Comparison of ENCODE assay signal across 23 cellular contexts in the genomic region with DNA sequence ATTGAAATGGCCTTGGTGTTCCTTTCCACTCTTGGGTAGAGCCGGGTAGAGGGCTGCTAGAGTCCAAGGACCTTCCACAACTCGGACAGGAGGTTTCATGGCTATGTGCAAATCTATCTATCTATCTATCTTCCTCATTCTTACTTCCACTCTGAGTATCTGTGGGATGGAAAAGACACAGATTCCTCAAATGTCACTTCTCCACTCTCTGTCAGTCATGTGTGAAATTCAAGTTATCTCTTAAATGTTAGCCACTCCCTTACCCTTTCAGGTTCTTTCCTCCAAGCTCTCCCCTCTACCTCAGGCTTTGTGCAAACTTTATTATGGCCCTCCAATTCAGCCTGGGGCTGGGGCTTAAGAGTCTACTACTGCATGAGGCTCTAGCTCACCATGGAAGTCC.
"Had no signal": no experiment of that assay in that cellular context is flagged by ENCODE, and none has a peak within 500 bp of the region (broad histone marks: within the 10 kb centered on the region; RNA-seq: fewer than 3 reads in every experiment).

No MANE protein-coding gene starts in this region.

- DNase-seq: activated B cell treated with CpG ODN at 0.5 μM for 24 hours; activated CD4-positive, alpha-beta T cell treated with anti-CD3 and anti-CD28 coated beads for 1 hour; activated CD4-positive, alpha-beta T cell treated with anti-CD3 and anti-CD28 coated beads, Interleukin-2, amount 50 U/mL, for 48 hours; activated effector memory CD4-positive, alpha-beta T cell treated with anti-CD3 and anti-CD28 coated beads, Interleukin-2, amount 50 U/mL, for 16 hours; activated naive CD4-positive, alpha-beta T cell treated with Interleukin-2 at 50 U/mL for 16 hours; activated T-cell treated with anti-CD3 and anti-CD28 coated beads, Interleukin-2, amount 50 U/mL, for 4 hours; amygdala; Karpas-422; NCI-H1105; NCI-H1436 treated with DMSO at 0.1 percent for 48 hours; NCI-H187; NCI-H2081; NCI-H510A treated with DMSO at 0.1 percent for 48 hours; NCI-H69; NK-92 treated with Interleukin-12 subunit alpha and Interleukin-12 subunit beta, amount 100 ng/mL, for 24 hours; T-helper 17 cell; T-helper 9 cell had no signal

- H3K4me1 ChIP-seq: SJSA1 had no signal

- H3K4me3 ChIP-seq: SJSA1 had no signal

- ATAC-seq: activated T-cell treated with anti-CD3 and anti-CD28 coated beads, Interleukin-2, amount 50 U/mL, for 4 hours; SK-N-SH treated with all-trans-retinoic acid at 6 μM for 48 hours; T-helper 17 cell had no signal

- H3K27ac Mint-ChIP-seq: activated B cell treated with CpG ODN at 0.5 μM for 24 hours; activated CD4-positive, alpha-beta T cell treated with anti-CD3 and anti-CD28 coated beads, Interleukin-2, amount 10 ng/mL, durations not matched to agents 24 days and 14 days; activated naive CD8-positive, alpha-beta T cell; brain; T-helper 17 cell had no signal

- H3K4me1 Mint-ChIP-seq: activated CD4-positive, alpha-beta T cell treated with anti-CD3 and anti-CD28 coated beads, Interleukin-2, amount 10 ng/mL, durations not matched to agents 24 days and 14 days; brain; central memory CD8-positive, alpha-beta T cell; T-helper 17 cell had no signal

- H3K4me3 Mint-ChIP-seq: activated B cell treated with CpG ODN at 0.5 μM for 24 hours; activated CD4-positive, alpha-beta T cell treated with anti-CD3 and anti-CD28 coated beads, Interleukin-2, amount 10 ng/mL, durations not matched to agents 24 days and 14 days; activated naive CD8-positive, alpha-beta T cell; activated T-cell treated with anti-CD3 and anti-CD28 coated beads, Interleukin-2, amount 50 U/mL, for 4 hours; brain; central memory CD8-positive, alpha-beta T cell; T-helper 17 cell had no signal

- H3K27ac ChIP-seq: SJSA1 had no signal

- H3K9me3 ChIP-seq: SJSA1 had no signal

- H3K36me3 ChIP-seq: SJSA1 had no signal

- H3K27me3 ChIP-seq: SJSA1 had no signal

- H3K9me3 Mint-ChIP-seq: activated B cell treated with CpG ODN at 0.5 μM for 24 hours; activated CD4-positive, alpha-beta T cell treated with anti-CD3 and anti-CD28 coated beads, Interleukin-2, amount 10 ng/mL, durations not matched to agents 24 days and 14 days; activated T-cell treated with anti-CD3 and anti-CD28 coated beads, Interleukin-2, amount 50 U/mL, for 4 hours; central memory CD8-positive, alpha-beta T cell had no signal

- H3K36me3 Mint-ChIP-seq: activated naive CD8-positive, alpha-beta T cell; brain had no signal
